ENCODE assay signal across 8 cellular contexts in genomic region chr11:103091441-103091809, GRCh38. TPM values are rescaled to one million over a fixed set of nuclear protein-coding genes. Genes with fewer than 3 reads are reported as not detected.
DNase-seq lines count a peak whose midpoint lies in the region; ATAC-seq and TF ChIP-seq lines count a peak whose summit lies in the region.

No MANE protein-coding gene starts in this region.

- H3K27ac Mint-ChIP-seq in activated CD4-positive, alpha-beta memory T cell treated with anti-CD3 and anti-CD28 coated beads, Interleukin-2, amount 10 ng/mL, durations not matched to agents 7 days and 5 days, result peak overlapping the region; percentile 91
- peak overlapping the region; percentile 95 for H3K27ac Mint-ChIP-seq in endodermal cell

- peaks cover 31% of the 10 kb centered on the region for H3K27me3 ChIP-seq in endodermal cell (ENCODE audit: control insufficient read depth, insufficient read depth, low read length, poor library complexity, severe bottlenecking)
- no peaks in the 10 kb centered on the region for H3K27me3 ChIP-seq in stomach smooth muscle (ENCODE audit: control insufficient read depth in 1 of 2, insufficient read depth in 2 of 2, low read length in 2 of 2)

- H3K36me3 ChIP-seq in endodermal cell (ENCODE audit: control insufficient read depth, insufficient read depth, low read length) (peaks cover 22% of the 10 kb centered on the region), mucosa of descending colon (ENCODE audit: low read depth) (no peaks in the 10 kb centered on the region), stomach smooth muscle (ENCODE audit: control insufficient read depth in 2 of 2, insufficient read depth in 2 of 2, low read length in 2 of 2) (no peaks in the 10 kb centered on the region)

- CTCF ChIA-PET in activated CD4-positive, alpha-beta memory T cell treated with anti-CD3 and anti-CD28 coated beads, Interleukin-2, amount 10 ng/mL, durations not matched to agents 7 days and 5 days (lab: Charles Lee), result interaction anchor here (1.0 to 3.3 kb wide), 4 partner anchors 8 to 18 kb away, joined by 3 to 35 read pairs (median 10); partner anchors contain the start of gene DYNC2H1

- H3K4me1 ChIP-seq in endodermal cell (ENCODE audit: control insufficient read depth, insufficient read depth, low read length), result no peaks in the 10 kb centered on the region
- peaks cover 14% of the 10 kb centered on the region for H3K4me1 ChIP-seq in mucosa of descending colon (ENCODE audit: low read depth)
- H3K4me1 ChIP-seq in stomach smooth muscle (ENCODE audit: control insufficient read depth, insufficient read depth, low read length), result no peaks in the 10 kb centered on the region

- WGBS in endodermal cell (ENCODE audit: insufficient coverage in 1 of 2, insufficient read length in 1 of 2), 2 experiments, result 0% methylated on average over 12 to 22 of the region's 23 CpGs

- peak overlapping the region; percentile 89 for H3K27ac ChIP-seq in endodermal cell (ENCODE audit: low read depth, low read length)
- H3K27ac ChIP-seq in stomach smooth muscle (ENCODE audit: low read length), result peak overlapping the region; percentile 83

- H3K4me3 ChIP-seq in endodermal cell (ENCODE audit: low read length) (peak overlapping the region; percentile 95), mucosa of descending colon (peak overlapping the region; percentile 81), stomach smooth muscle (ENCODE audit: low read length in 2 of 2) (peak overlapping the region; percentile 90 to 98)

- H3K27me3 Mint-ChIP-seq in activated CD4-positive, alpha-beta memory T cell treated with anti-CD3 and anti-CD28 coated beads, Interleukin-2, amount 10 ng/mL, durations not matched to agents 7 days and 5 days, result peaks cover 12% of the 10 kb centered on the region
- peaks cover 26% of the 10 kb centered on the region for H3K27me3 Mint-ChIP-seq in endodermal cell (ENCODE audit: insufficient read depth)

- H3K36me3 Mint-ChIP-seq in activated CD4-positive, alpha-beta memory T cell treated with anti-CD3 and anti-CD28 coated beads, Interleukin-2, amount 10 ng/mL, durations not matched to agents 7 days and 5 days (ENCODE audit: low read depth), result peaks cover 17% of the 10 kb centered on the region
- peaks cover 25% of the 10 kb centered on the region for H3K36me3 Mint-ChIP-seq in endodermal cell (ENCODE audit: low read depth)

- H3K4me3 Mint-ChIP-seq in activated CD4-positive, alpha-beta memory T cell treated with anti-CD3 and anti-CD28 coated beads, Interleukin-2, amount 10 ng/mL, durations not matched to agents 7 days and 5 days, result peak overlapping the region; percentile 93
- H3K4me3 Mint-ChIP-seq in endodermal cell, result peak overlapping the region; percentile 87

- POLR2A ChIA-PET in activated CD4-positive, alpha-beta memory T cell treated with anti-CD3 and anti-CD28 coated beads, Interleukin-2, amount 10 ng/mL, durations not matched to agents 7 days and 5 days (lab: Charles Lee), result interaction anchor here (0.7 to 3.4 kb wide), 13 partner anchors 8 to 65 kb away, joined by 3 to 88 read pairs (median 3); partner anchors contain the start of gene DYNC2H1

- H3K9me3 ChIP-seq in endodermal cell (ENCODE audit: control insufficient read depth, low read length) (peaks cover 4% of the 10 kb centered on the region), mucosa of descending colon (no peaks in the 10 kb centered on the region), stomach smooth muscle (ENCODE audit: control insufficient read depth in 2 of 2, low read length in 2 of 2) (no peaks in the 10 kb centered on the region)

- TF ChIP-seq CTCF in endodermal cell (conservative IDR thresholded peaks at IDR 0.05) (no peak), mucosa of descending colon (IDR thresholded peaks at IDR 0.05) (no peak)

- peak; percentile 33 for DNase-seq in NCI-H2227 (lab: John Stamatoyannopoulos, UW; ENCODE audit: unreplicated experiment)
- no peak for DNase-seq in NCI-H2227 treated with DMSO at 0.1 percent for 48 hours (lab: John Stamatoyannopoulos, UW)
- DNase-seq in NCI-H1105 treated with DMSO at 0.1 percent for 48 hours (lab: John Stamatoyannopoulos, UW), result peak; percentile 44
- DNase-seq in activated CD4-positive, alpha-beta memory T cell treated with anti-CD3 and anti-CD28 coated beads, Interleukin-2, amount 10 ng/mL, durations not matched to agents 7 days and 5 days, result peak; percentile 50
- peak; percentile 79 for DNase-seq in endodermal cell
- DNase-seq in mucosa of descending colon, result peak; percentile 47 to 70 (median 63)

- no peaks in the 10 kb centered on the region for H3K9me3 Mint-ChIP-seq in activated CD4-positive, alpha-beta memory T cell treated with anti-CD3 and anti-CD28 coated beads, Interleukin-2, amount 10 ng/mL, durations not matched to agents 7 days and 5 days
- H3K9me3 Mint-ChIP-seq in endodermal cell, result peaks cover 2% of the 10 kb centered on the region

- H3K4me1 Mint-ChIP-seq in activated CD4-positive, alpha-beta memory T cell treated with anti-CD3 and anti-CD28 coated beads, Interleukin-2, amount 10 ng/mL, durations not matched to agents 7 days and 5 days, result peaks cover 29% of the 10 kb centered on the region
- peaks cover 14% of the 10 kb centered on the region for H3K4me1 Mint-ChIP-seq in endodermal cell

- peak; percentile 36 for ATAC-seq in HG02678 (IDR thresholded peaks at IDR 0.05; ENCODE audit: unreplicated experiment)
- ATAC-seq in mucosa of descending colon, result peak; percentile 74

- H3K9ac ChIP-seq in endodermal cell (ENCODE audit: extremely low read depth, low read length, poor library complexity, severe bottlenecking) (peak overlapping the region; percentile 88), stomach smooth muscle (ENCODE audit: low read length in 2 of 2) (peak overlapping the region; percentile 91 to 94)

- intact Hi-C loops in mucosa of descending colon (cut with DNase I, micrococcal nuclease), result no loop called here

RNA-seq across cellular contexts. Expression of gene DCUN1D5, which starts 0.5 kb away (rescaled TPM):
- total RNA-seq in activated CD4-positive, alpha-beta memory T cell treated with anti-CD3 and anti-CD28 coated beads, Interleukin-2, amount 10 ng/mL, durations not matched to agents 7 days and 5 days, result 10 to 100 TPM; 28.6 to 32.6 TPM
- total RNA-seq in endodermal cell (10 to 100 TPM; 47.0 to 51.5 TPM), mucosa of descending colon (10 to 100 TPM in 2 of 3 donors, 1 to 10 TPM in 1; 9.4 to 18.9 (median 14.5) TPM)
- polyA plus RNA-seq in endodermal cell (2013, experiment 1 of 2), result 48.4 TPM
- polyA plus RNA-seq in endodermal cell (2013, experiment 2 of 2), result 43.2 TPM

RNA-seq across cellular contexts. Expression of gene DYNC2H1, which starts 17.8 kb away (rescaled TPM):
- 1 to 10 TPM; 3.0 to 3.1 TPM for total RNA-seq in activated CD4-positive, alpha-beta memory T cell treated with anti-CD3 and anti-CD28 coated beads, Interleukin-2, amount 10 ng/mL, durations not matched to agents 7 days and 5 days
- total RNA-seq in endodermal cell, result 10 to 100 TPM; 21.1 to 31.9 TPM
- 13.6 TPM for polyA plus RNA-seq in endodermal cell (2013, experiment 1 of 2)
- polyA plus RNA-seq in endodermal cell (2013, experiment 2 of 2), result 14.2 TPM
- total RNA-seq in mucosa of descending colon, result 10 to 100 TPM in 1 of 3 donors, 1 to 10 TPM in 2; 2.3 to 12.4 (median 5.0) TPM
